1 cellular context compared by ENCODE assay signal in genomic region chr20:2315440-2315778, GRCh38.
TF ChIP-seq lines count a peak whose summit lies in the region.

No MANE protein-coding gene starts in this region.

TF ChIP-seq in HEK293T, 16 proteins besides CTCF, POLR2A, EP300 and RAD21 (continued from another document):
- no peak for TF ChIP-seq PKNOX1 (IDR thresholded peaks at IDR 0.05)
- TF ChIP-seq SP1 (IDR thresholded peaks at IDR 0.05) = no peak
